ENCODE assay signal across 27 cellular contexts in the genomic region with DNA sequence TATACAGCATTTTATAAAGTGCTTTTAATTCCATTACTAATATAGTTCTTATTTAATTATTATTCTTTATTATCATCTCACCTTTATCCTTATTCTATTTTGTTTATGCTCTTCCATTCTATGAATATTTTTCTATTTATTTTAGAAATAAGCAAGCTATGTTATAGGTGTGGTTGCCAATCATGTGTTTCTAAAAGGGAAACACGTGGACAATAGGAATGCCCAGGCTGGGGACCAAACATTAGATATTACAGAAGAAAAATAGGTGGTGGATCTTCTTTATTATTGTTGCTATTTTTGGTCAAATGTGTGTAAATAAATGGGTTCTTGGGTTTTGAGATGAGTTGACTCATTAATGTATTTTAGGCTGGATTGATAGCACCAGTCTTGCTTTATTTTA.
"Had no signal": no experiment of that assay in that cellular context is flagged by ENCODE, and none has a peak within 500 bp of the region (broad histone marks: within the 10 kb centered on the region; RNA-seq: fewer than 3 reads in every experiment).

No MANE protein-coding gene starts in this region.

- ATAC-seq: stimulated activated effector memory CD8-positive, alpha-beta T cell treated with anti-CD3 and anti-CD28 coated beads, Interleukin-12 subunit alpha, Interleukin-12 subunit beta, amount 100 ng/mL, for 72 hours; stimulated activated memory B cell treated with anti-CD40 and anti-IgM and Interleukin-4, amounts not matched to agents 10 μg/mL and 1 μg/mL and 100 μg/mL, for 72 hours; stimulated activated naive B cell treated with anti-CD40 and anti-IgM and Interleukin-4, amounts not matched to agents 10 μg/mL and 1 μg/mL and 100 μg/mL, for 72 hours; stimulated activated naive CD8-positive, alpha-beta T cell treated with anti-CD3 and anti-CD28 coated beads, Interleukin-15, amount 100 ng/mL, for 72 hours; stimulated activated naive CD8-positive, alpha-beta T cell treated with anti-CD3 and anti-CD28 coated beads, Interleukin-15, Interleukin-2, amounts not matched to agents 100 U/mL and 50 U/mL, for 24 hours; upper lobe of right lung had no signal

- H3K4me3 ChIP-seq: stomach, suprapubic skin, testis, thoracic aorta, thyroid gland, tibial artery, tibial nerve, transverse colon, upper lobe of left lung, upper lobe of right lung, uterus, vagina had no signal

- FAIRE-seq: urothelium cell line had no signal

- DNase-seq: stimulated activated CD4-positive, alpha-beta T cell treated with anti-CD3 and anti-CD28 coated beads, Interleukin-2, amount 100 ng/mL, for 48 hours; stimulated activated CD4-positive, alpha-beta T cell treated with anti-CD3 and anti-CD28 coated beads, Interleukin-4, amount 100 ng/mL, for 1 hour; stimulated activated CD4-positive, alpha-beta T cell treated with anti-CD3 and anti-CD28 coated beads, Interleukin-4, amount 100 ng/mL, for 24 hours; stimulated activated CD4-positive, alpha-beta T cell treated with anti-CD3 and anti-CD28 coated beads, Interleukin-4, amount 100 ng/mL, for 4 hours; stimulated activated CD8-positive, alpha-beta memory T cell treated with anti-CD3 and anti-CD28 coated beads, Interleukin-4, amount 100 ng/mL, for 48 hours; stimulated activated naive B cell treated with anti-CD40 and anti-IgM and Interleukin-4, amounts not matched to agents 10 μg/mL and 1 μg/mL and 100 μg/mL, for 72 hours; stimulated activated naive CD4-positive, alpha-beta T cell; stimulated activated naive CD4-positive, alpha-beta T cell treated with Interleukin-2 at 50 U/mL for 16 hours; stimulated activated naive CD8-positive, alpha-beta T cell treated with anti-CD3 and anti-CD28 coated beads, Interleukin-15, amount 100 ng/mL, for 72 hours; stimulated activated naive CD8-positive, alpha-beta T cell treated with anti-CD3 and anti-CD28 coated beads, Interleukin-15, Interleukin-2, amounts not matched to agents 100 U/mL and 50 U/mL, for 24 hours; stomach; substantia nigra; testis; thyroid gland; tibial artery; transverse colon; trophoblast cell; upper lobe of left lung; upper lobe of right lung; uterus had no signal

- H3K36me3 ChIP-seq: stomach, suprapubic skin, thoracic aorta, thyroid gland, tibial artery, tibial nerve, transverse colon, upper lobe of left lung, upper lobe of right lung, uterus, vagina had no signal

- H3K27ac ChIP-seq: stomach, suprapubic skin, testis, thoracic aorta, thyroid gland, tibial artery, tibial nerve, transverse colon, upper lobe of left lung, upper lobe of right lung, uterus, vagina had no signal

- H3K27me3 ChIP-seq: stomach, suprapubic skin, testis, thyroid gland, tibial artery, tibial nerve, transverse colon, upper lobe of left lung, upper lobe of right lung, uterus, vagina had no signal

- H3K9me3 ChIP-seq: stomach, suprapubic skin, testis, thoracic aorta, thyroid gland, tibial artery, transverse colon, upper lobe of left lung, upper lobe of right lung, uterus, vagina had no signal

- H3K4me1 ChIP-seq: suprapubic skin, testis, thyroid gland, tibial artery, transverse colon, upper lobe of left lung, upper lobe of right lung, uterus, vagina had no signal
